22 cellular contexts compared by ENCODE assay signal in genomic region chr16:81649561-81649960, GRCh38.
DNase-seq lines count a peak whose midpoint lies in the region; ATAC-seq and TF ChIP-seq lines count a peak whose summit lies in the region.
"Had no signal": no experiment of that assay in that cellular context is flagged by ENCODE, and none has a peak within 500 bp of the region (broad histone marks: within the 10 kb centered on the region; RNA-seq: fewer than 3 reads in every experiment).

No MANE protein-coding gene starts in this region.

- H3K36me3 Mint-ChIP-seq in activated naive CD8-positive, alpha-beta T cell = peaks cover 5% of the 10 kb centered on the region
- no peaks in the 10 kb centered on the region for H3K36me3 Mint-ChIP-seq in activated naive CD8-positive, alpha-beta T cell treated with anti-CD3 and anti-CD28 coated beads, Interleukin-2, amount 50 U/mL, for 24 hours (ENCODE audit: low read depth)
- no peaks in the 10 kb centered on the region for H3K36me3 Mint-ChIP-seq in glutamatergic neuron (ENCODE audit: unreplicated experiment)

- H3K4me3 Mint-ChIP-seq in activated naive CD8-positive, alpha-beta T cell = no peak overlapping the region
- no peak overlapping the region for H3K4me3 Mint-ChIP-seq in activated naive CD8-positive, alpha-beta T cell treated with anti-CD3 and anti-CD28 coated beads, Interleukin-2, amount 50 U/mL, for 24 hours
- peak overlapping the region; percentile 3 for H3K4me3 Mint-ChIP-seq in glutamatergic neuron (ENCODE audit: unreplicated experiment)
- H3K4me3 Mint-ChIP-seq: activated naive CD4-positive, alpha-beta T cell treated with anti-CD3 and anti-CD28 coated beads, Interleukin-2, amount 50 U/mL, for 24 hours; CD8-positive, alpha-beta T cell; H9 had no signal

- TF ChIP-seq CTCF in astrocyte of the cerebellum (IDR thresholded peaks at IDR 0.05; ENCODE audit: low read depth, low read length, missing control alignments) (no peak), glutamatergic neuron (IDR thresholded peaks at IDR 0.05; ENCODE audit: partially characterized antibody, unreplicated experiment) (no peak)

- H3K27me3 Mint-ChIP-seq in activated naive CD8-positive, alpha-beta T cell = no peaks in the 10 kb centered on the region
- H3K27me3 Mint-ChIP-seq in activated naive CD8-positive, alpha-beta T cell treated with anti-CD3 and anti-CD28 coated beads, Interleukin-2, amount 50 U/mL, for 24 hours = no peaks in the 10 kb centered on the region
- H3K27me3 Mint-ChIP-seq in glutamatergic neuron (ENCODE audit: unreplicated experiment) = peaks cover 11% of the 10 kb centered on the region
- H3K27me3 Mint-ChIP-seq: activated naive CD4-positive, alpha-beta T cell treated with anti-CD3 and anti-CD28 coated beads, Interleukin-2, amount 50 U/mL, for 24 hours; IgD-negative memory B cell had no signal

- no peak overlapping the region for H3K4me3 ChIP-seq in astrocyte of the cerebellum (ENCODE audit: low read depth, low read length)
- H3K4me3 ChIP-seq: MG63, skin epidermis had no signal

- H3K4me1 Mint-ChIP-seq in activated naive CD8-positive, alpha-beta T cell (ENCODE audit: low read depth) = peaks cover 9% of the 10 kb centered on the region
- H3K4me1 Mint-ChIP-seq in activated naive CD8-positive, alpha-beta T cell treated with anti-CD3 and anti-CD28 coated beads, Interleukin-2, amount 50 U/mL, for 24 hours = peaks cover 6% of the 10 kb centered on the region
- H3K4me1 Mint-ChIP-seq in glutamatergic neuron (ENCODE audit: low read depth, unreplicated experiment) = peaks cover 43% of the 10 kb centered on the region

- ATAC-seq in activated naive CD8-positive, alpha-beta T cell treated with anti-CD3 and anti-CD28 coated beads, Interleukin-2, amount 50 U/mL, for 24 hours = no peak
- no peak for ATAC-seq in GM21528 (IDR thresholded peaks at IDR 0.05; ENCODE audit: low FRiP score, unreplicated experiment)
- no peak for ATAC-seq in HG02973 (IDR thresholded peaks at IDR 0.05; ENCODE audit: unreplicated experiment)
- ATAC-seq: CD8-positive, alpha-beta T cell; left colon had no signal

- in situ Hi-C loops in astrocyte of the cerebellum (cut with HindIII; ENCODE audit: low sequenced_read_pairs) = no loop called here

- H3K9me3 Mint-ChIP-seq in activated naive CD8-positive, alpha-beta T cell (ENCODE audit: low read depth) = no peaks in the 10 kb centered on the region
- H3K9me3 Mint-ChIP-seq in activated naive CD8-positive, alpha-beta T cell treated with anti-CD3 and anti-CD28 coated beads, Interleukin-2, amount 50 U/mL, for 24 hours = no peaks in the 10 kb centered on the region
- peaks cover 16% of the 10 kb centered on the region for H3K9me3 Mint-ChIP-seq in glutamatergic neuron (ENCODE audit: unreplicated experiment)
- H3K9me3 Mint-ChIP-seq: activated naive CD4-positive, alpha-beta T cell treated with anti-CD3 and anti-CD28 coated beads, Interleukin-2, amount 50 U/mL, for 24 hours; CD8-positive, alpha-beta T cell; H9 had no signal

- H3K27ac Mint-ChIP-seq in activated naive CD8-positive, alpha-beta T cell = peak overlapping the region; percentile 58
- H3K27ac Mint-ChIP-seq in activated naive CD8-positive, alpha-beta T cell treated with anti-CD3 and anti-CD28 coated beads, Interleukin-2, amount 50 U/mL, for 24 hours = no peak overlapping the region
- no peak overlapping the region for H3K27ac Mint-ChIP-seq in glutamatergic neuron (ENCODE audit: unreplicated experiment)
- H3K27ac Mint-ChIP-seq: activated naive CD4-positive, alpha-beta T cell treated with anti-CD3 and anti-CD28 coated beads, Interleukin-2, amount 50 U/mL, for 24 hours; IgD-negative memory B cell had no signal

- no peak for DNase-seq in activated naive CD8-positive, alpha-beta T cell treated with anti-CD3 and anti-CD28 coated beads, Interleukin-2, amount 50 U/mL, for 24 hours
- DNase-seq in astrocyte of the cerebellum (ENCODE audit: low read depth) (peak; percentile 35), glutamatergic neuron (no peak), SIG-M5 treated with dmso at 0.1 percent for 504 hours (lab: John Stamatoyannopoulos, UW; ENCODE audit: unreplicated experiment) (no peak), A172 (ENCODE audit: low spot score) (no peak)
- DNase-seq: activated CD8-positive, alpha-beta memory T cell treated with anti-CD3 and anti-CD28 coated beads for 24 hours; activated T-cell treated with anti-CD3 and anti-CD28 coated beads, Interleukin-2, amount 50 U/mL, for 48 hours; brain microvascular endothelial cell; CD8-positive, alpha-beta T cell; cortex of kidney; DMS79 treated with DMSO at 0.1 percent for 48 hours; H9; left colon; MG63; midbrain; stimulated activated CD4-positive, alpha-beta T cell treated with anti-CD3 and anti-CD28 coated beads, Interleukin-2, amount 100 ng/mL, for 48 hours had no signal
